Comparison of ENCODE assay signal across 16 cellular contexts in genomic region chr12:82698959-82699358, GRCh38.
"Had no signal": no experiment of that assay in that cellular context is flagged by ENCODE, and none has a peak within 500 bp of the region (broad histone marks: within the 10 kb centered on the region; RNA-seq: fewer than 3 reads in every experiment).

No MANE protein-coding gene starts in this region.

- H3K27ac Mint-ChIP-seq: activated naive CD4-positive, alpha-beta T cell treated with anti-CD3 and anti-CD28 coated beads, Interleukin-2, amount 50 U/mL, for 24 hours; stimulated activated naive CD8-positive, alpha-beta T cell treated with anti-CD3 and anti-CD28 coated beads, Interleukin-15, Interleukin-2, amounts not matched to agents 100 ng/mL and 50 ng/mL, for 24 hours had no signal

- H3K27ac ChIP-seq: cardiac muscle cell, psoas muscle, skin epidermis, testis, upper lobe of left lung had no signal

- DNase-seq: activated CD4-positive, alpha-beta T cell treated with anti-CD3 and anti-CD28 coated beads, Interleukin-2, amount 50 U/mL, for 48 hours; activated gamma-delta T cell; hippocampal formation; psoas muscle; right cardiac atrium; stimulated activated CD4-positive, alpha-beta T cell treated with anti-CD3 and anti-CD28 coated beads, Interleukin-15, amount 100 ng/mL, for 24 hours; stimulated activated CD4-positive, alpha-beta T cell treated with anti-CD3 and anti-CD28 coated beads, Interleukin-2, amount 100 ng/mL, for 48 hours; T-helper 2 cell; testis; upper lobe of left lung had no signal

- H3K36me3 ChIP-seq: cardiac muscle cell, upper lobe of left lung had no signal

- H3K9me3 Mint-ChIP-seq: activated naive CD4-positive, alpha-beta T cell treated with anti-CD3 and anti-CD28 coated beads, Interleukin-2, amount 50 U/mL, for 24 hours; stimulated activated naive CD8-positive, alpha-beta T cell treated with anti-CD3 and anti-CD28 coated beads, Interleukin-15, Interleukin-2, amounts not matched to agents 100 ng/mL and 50 ng/mL, for 24 hours had no signal

- H3K27me3 Mint-ChIP-seq: activated naive CD4-positive, alpha-beta T cell treated with anti-CD3 and anti-CD28 coated beads, Interleukin-2, amount 50 U/mL, for 24 hours; stimulated activated naive CD8-positive, alpha-beta T cell treated with anti-CD3 and anti-CD28 coated beads, Interleukin-15, Interleukin-2, amounts not matched to agents 100 ng/mL and 50 ng/mL, for 24 hours had no signal

- FAIRE-seq: islet of Langerhans had no signal

- H3K36me3 Mint-ChIP-seq: activated naive CD4-positive, alpha-beta T cell treated with anti-CD3 and anti-CD28 coated beads, Interleukin-2, amount 50 U/mL, for 24 hours had no signal

- H3K4me3 ChIP-seq: cardiac muscle cell, lung, psoas muscle, skin epidermis, testis, upper lobe of left lung had no signal

- H3K4me1 Mint-ChIP-seq: activated naive CD4-positive, alpha-beta T cell treated with anti-CD3 and anti-CD28 coated beads, Interleukin-2, amount 50 U/mL, for 24 hours had no signal

- H3K4me1 ChIP-seq: psoas muscle, testis had no signal

- H3K4me3 Mint-ChIP-seq: activated naive CD4-positive, alpha-beta T cell treated with anti-CD3 and anti-CD28 coated beads, Interleukin-2, amount 50 U/mL, for 24 hours; stimulated activated naive CD8-positive, alpha-beta T cell treated with anti-CD3 and anti-CD28 coated beads, Interleukin-15, Interleukin-2, amounts not matched to agents 100 ng/mL and 50 ng/mL, for 24 hours had no signal

- H3K9me3 ChIP-seq: psoas muscle, testis, upper lobe of left lung had no signal

- H3K27me3 ChIP-seq: cardiac muscle cell, testis, upper lobe of left lung had no signal
